ENCODE assay signal across 11 cellular contexts in the genomic region with DNA sequence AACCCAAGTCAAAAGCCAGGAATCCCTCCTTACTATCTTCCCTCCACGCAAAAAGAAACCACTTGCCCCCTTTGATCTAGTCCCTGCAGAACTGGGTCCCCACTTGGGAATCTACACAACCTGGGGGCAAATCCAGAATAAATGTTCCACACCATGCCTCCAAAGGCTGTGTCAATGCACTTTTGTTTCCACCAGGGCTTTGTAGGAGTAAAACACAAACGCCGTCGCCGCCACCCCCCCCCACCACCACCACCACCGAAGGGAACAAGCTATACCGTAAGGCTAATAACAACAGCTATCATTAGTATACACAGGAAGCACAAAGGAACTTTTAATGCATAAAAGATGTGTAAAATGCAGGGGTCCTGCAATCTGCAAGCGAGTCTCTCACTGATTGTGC. TPM values are rescaled to one million over a fixed set of nuclear protein-coding genes. Genes with fewer than 3 reads are reported as not detected.
DNase-seq lines count a peak whose midpoint lies in the region; ATAC-seq and TF ChIP-seq lines count a peak whose summit lies in the region.
"Had no signal": no experiment of that assay in that cellular context is flagged by ENCODE, and none has a peak within 500 bp of the region (broad histone marks: within the 10 kb centered on the region; RNA-seq: fewer than 3 reads in every experiment).

No MANE protein-coding gene starts in this region.

- H3K27ac Mint-ChIP-seq in activated T-cell treated with anti-CD3 and anti-CD28 coated beads, Interleukin-2, amount 50 U/mL, for 72 hours = no peak overlapping the region
- H3K27ac Mint-ChIP-seq in T-helper 17 cell (no peak overlapping the region), glutamatergic neuron (ENCODE audit: unreplicated experiment) (no peak overlapping the region)

- TF ChIP-seq CTCF in glutamatergic neuron (IDR thresholded peaks at IDR 0.05; ENCODE audit: partially characterized antibody, unreplicated experiment) (no peak), suprapubic skin (IDR thresholded peaks at IDR 0.05) (no peak), uterus (IDR thresholded peaks at IDR 0.05) (no peak)

- H3K27me3 ChIP-seq in suprapubic skin (no peaks in the 10 kb centered on the region), uterus (no peaks in the 10 kb centered on the region)
- H3K27me3 ChIP-seq: ovary had no signal

- no peaks in the 10 kb centered on the region for H3K9me3 Mint-ChIP-seq in activated T-cell treated with anti-CD3 and anti-CD28 coated beads, Interleukin-2, amount 50 U/mL, for 72 hours
- peaks cover 5% of the 10 kb centered on the region for H3K9me3 Mint-ChIP-seq in glutamatergic neuron (ENCODE audit: unreplicated experiment)

- H3K4me1 ChIP-seq in suprapubic skin (peaks cover 58% of the 10 kb centered on the region), uterus (no peaks in the 10 kb centered on the region)

- H3K4me3 Mint-ChIP-seq in activated T-cell treated with anti-CD3 and anti-CD28 coated beads, Interleukin-2, amount 50 U/mL, for 72 hours = peak overlapping the region; percentile 77 to 85
- H3K4me3 Mint-ChIP-seq in T-helper 17 cell (peak overlapping the region; percentile 84), glutamatergic neuron (ENCODE audit: unreplicated experiment) (peak overlapping the region; percentile 74)

- ATAC-seq in activated T-cell treated with anti-CD3 and anti-CD28 coated beads, Interleukin-2, amount 50 U/mL, for 72 hours (replicated peaks in 1 of 2) = no peak
- ATAC-seq in T-helper 17 cell (no peak), GM18907 (IDR thresholded peaks at IDR 0.05; ENCODE audit: unreplicated experiment) (no peak), GM21737 (IDR thresholded peaks at IDR 0.05; ENCODE audit: unreplicated experiment) (no peak)

- TF ChIP-seq POLR2A in suprapubic skin (IDR thresholded peaks at IDR 0.05) (no peak), uterus (IDR thresholded peaks at IDR 0.05) (no peak)

- peaks cover 41% of the 10 kb centered on the region for H3K27me3 Mint-ChIP-seq in activated T-cell treated with anti-CD3 and anti-CD28 coated beads, Interleukin-2, amount 50 U/mL, for 72 hours (ENCODE audit: low read depth)
- H3K27me3 Mint-ChIP-seq in T-helper 17 cell (no peaks in the 10 kb centered on the region), glutamatergic neuron (ENCODE audit: unreplicated experiment) (peaks cover 5% of the 10 kb centered on the region)

- H3K36me3 Mint-ChIP-seq in activated T-cell treated with anti-CD3 and anti-CD28 coated beads, Interleukin-2, amount 50 U/mL, for 72 hours (ENCODE audit: insufficient read depth in 2 of 2) = peaks cover 0 to 5% of the 10 kb centered on the region in 2 donors
- no peaks in the 10 kb centered on the region for H3K36me3 Mint-ChIP-seq in T-helper 17 cell (ENCODE audit: low read depth)
- no peaks in the 10 kb centered on the region for H3K36me3 Mint-ChIP-seq in glutamatergic neuron (ENCODE audit: unreplicated experiment)

- no peak for TF ChIP-seq EP300 in suprapubic skin (IDR thresholded peaks at IDR 0.05)

- H3K27ac ChIP-seq in suprapubic skin = no peak overlapping the region
- no peak overlapping the region for H3K27ac ChIP-seq in uterus
- H3K27ac ChIP-seq: KMS-11 had no signal

- no peak for DNase-seq in activated T-cell treated with anti-CD3 and anti-CD28 coated beads, Interleukin-2, amount 50 U/mL, for 72 hours
- DNase-seq in activated T-cell treated with anti-CD3 and anti-CD28 coated beads for 4 hours (no peak), T-helper 17 cell (no peak), glutamatergic neuron (no peak), suprapubic skin (ENCODE audit: low spot score in 2 of 2) (no peak), uterus (no peak)
- DNase-seq: NCI-H226 had no signal

- no peaks in the 10 kb centered on the region for H3K9me3 ChIP-seq in T-helper 17 cell (ENCODE audit: control insufficient read depth, low read length, poor library complexity, severe bottlenecking)
- no peaks in the 10 kb centered on the region for H3K9me3 ChIP-seq in suprapubic skin
- H3K9me3 ChIP-seq in uterus = no peaks in the 10 kb centered on the region
- H3K9me3 ChIP-seq: ovary had no signal

- peaks cover 68% of the 10 kb centered on the region for H3K4me1 Mint-ChIP-seq in activated T-cell treated with anti-CD3 and anti-CD28 coated beads, Interleukin-2, amount 50 U/mL, for 72 hours (ENCODE audit: low read depth)
- peaks cover 28% of the 10 kb centered on the region for H3K4me1 Mint-ChIP-seq in T-helper 17 cell
- peaks cover 40% of the 10 kb centered on the region for H3K4me1 Mint-ChIP-seq in glutamatergic neuron (ENCODE audit: low read depth, unreplicated experiment)

- intact Hi-C loops in uterus (cut with DNase I; ENCODE audit: low total_unique reads) = no loop called here

- H3K4me3 ChIP-seq in suprapubic skin (peak overlapping the region; percentile 51), uterus (peak overlapping the region in 1 of 2 donors; percentile 33)

- 14% methylated on average over 8 of the region's 8 CpGs for WGBS in suprapubic skin

- no peaks in the 10 kb centered on the region for H3K36me3 ChIP-seq in suprapubic skin
- H3K36me3 ChIP-seq in uterus = no peaks in the 10 kb centered on the region
- H3K36me3 ChIP-seq: ovary had no signal

RNA-seq across cellular contexts. Expression of a gene that starts 13.3 kb away (rescaled TPM):
- total RNA-seq in activated T-cell treated with anti-CD3 and anti-CD28 coated beads, Interleukin-2, amount 50 U/mL, for 72 hours = 10 to 100 TPM; 53.5 to 65.5 TPM
- total RNA-seq in T-helper 17 cell = 10 to 100 TPM; 24.7 to 29.1 TPM
- total RNA-seq in glutamatergic neuron (ENCODE audit: unreplicated experiment) = 59.0 TPM
- 10 to 100 TPM; 20.9 to 36.0 (median 32.5) TPM for total RNA-seq in suprapubic skin
- 10 to 100 TPM in 3 of 4 donors, 1 to 10 TPM in 1; 10.0 to 42.4 (median 26.4) TPM for total RNA-seq in uterus
